ENCODE assay signal across 25 cellular contexts in the genomic region with DNA sequence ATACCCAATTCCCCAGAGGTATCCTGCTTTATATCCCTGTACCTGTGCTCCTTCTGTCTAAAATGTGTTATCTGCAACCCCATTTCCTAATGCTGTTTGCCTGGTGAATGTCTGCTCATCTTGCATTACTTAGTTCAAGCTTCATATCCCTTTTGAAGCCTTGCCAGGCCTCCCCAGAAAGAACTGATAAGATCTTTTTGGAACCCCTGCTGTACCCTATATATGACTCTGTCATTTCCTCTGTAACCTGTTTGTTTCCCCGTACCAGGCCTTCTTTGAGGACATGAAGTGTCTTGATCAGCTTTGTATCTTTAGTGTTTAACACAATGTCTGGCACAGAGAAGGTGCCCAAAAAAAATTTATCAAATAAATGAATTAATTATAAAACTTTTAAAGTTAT.
DNase-seq lines count a peak whose midpoint lies in the region; ATAC-seq and TF ChIP-seq lines count a peak whose summit lies in the region.
"Had no signal": no experiment of that assay in that cellular context is flagged by ENCODE, and none has a peak within 500 bp of the region (broad histone marks: within the 10 kb centered on the region; RNA-seq: fewer than 3 reads in every experiment).

No MANE protein-coding gene starts in this region.

- no peaks in the 10 kb centered on the region for H3K4me1 ChIP-seq in esophagus muscularis mucosa
- H3K4me1 ChIP-seq: gastroesophageal sphincter, parathyroid adenoma, SJCRH30 had no signal

- no peaks in the 10 kb centered on the region for H3K27me3 Mint-ChIP-seq in activated naive CD8-positive, alpha-beta T cell treated with anti-CD3 and anti-CD28 coated beads, Interleukin-2, amount 50 U/mL, for 24 hours
- H3K27me3 Mint-ChIP-seq: activated CD4-positive, alpha-beta memory T cell treated with anti-CD3 and anti-CD28 coated beads, Interleukin-2, amount 10 ng/mL, durations not matched to agents 7 days and 5 days had no signal

- H3K36me3 Mint-ChIP-seq in activated naive CD4-positive, alpha-beta T cell treated with anti-CD3 and anti-CD28 coated beads, Interleukin-2, amount 50 U/mL, for 72 hours = peaks cover 0 to 22% of the 10 kb centered on the region in 2 donors
- no peaks in the 10 kb centered on the region for H3K36me3 Mint-ChIP-seq in activated naive CD8-positive, alpha-beta T cell treated with anti-CD3 and anti-CD28 coated beads, Interleukin-2, amount 50 U/mL, for 24 hours (ENCODE audit: low read depth)
- H3K36me3 Mint-ChIP-seq: brain; stimulated activated naive B cell treated with anti-CD40 and anti-IgM and Interleukin-4, amounts not matched to agents 10 μg/mL and 1 μg/mL and 100 μg/mL, for 72 hours had no signal

- H3K27ac Mint-ChIP-seq in activated naive CD4-positive, alpha-beta T cell treated with anti-CD3 and anti-CD28 coated beads, Interleukin-2, amount 50 U/mL, for 72 hours = no peak overlapping the region
- no peak overlapping the region for H3K27ac Mint-ChIP-seq in activated naive CD8-positive, alpha-beta T cell treated with anti-CD3 and anti-CD28 coated beads, Interleukin-2, amount 50 U/mL, for 24 hours
- H3K27ac Mint-ChIP-seq: activated CD4-positive, alpha-beta memory T cell treated with anti-CD3 and anti-CD28 coated beads, Interleukin-2, amount 10 ng/mL, durations not matched to agents 7 days and 5 days; B cell; brain; H9; stimulated activated naive B cell treated with anti-CD40 and anti-IgM and Interleukin-4, amounts not matched to agents 10 μg/mL and 1 μg/mL and 100 μg/mL, for 72 hours had no signal

- no peak overlapping the region for H3K4me3 Mint-ChIP-seq in activated naive CD8-positive, alpha-beta T cell treated with anti-CD3 and anti-CD28 coated beads, Interleukin-2, amount 50 U/mL, for 24 hours
- H3K4me3 Mint-ChIP-seq: activated CD4-positive, alpha-beta memory T cell treated with anti-CD3 and anti-CD28 coated beads, Interleukin-2, amount 10 ng/mL, durations not matched to agents 7 days and 5 days; B cell; brain; H9; stimulated activated naive B cell treated with anti-CD40 and anti-IgM and Interleukin-4, amounts not matched to agents 10 μg/mL and 1 μg/mL and 100 μg/mL, for 72 hours had no signal

- TF ChIP-seq POLR2A in esophagus muscularis mucosa (IDR thresholded peaks at IDR 0.05; ENCODE audit: low read depth) = no peak

- no peaks in the 10 kb centered on the region for H3K36me3 ChIP-seq in esophagus muscularis mucosa
- H3K36me3 ChIP-seq: gastroesophageal sphincter, SJCRH30 had no signal

- ATAC-seq in activated naive CD4-positive, alpha-beta T cell treated with anti-CD3 and anti-CD28 coated beads, Interleukin-2, amount 50 U/mL, for 72 hours = peak; percentile 33 to 41
- peak; percentile 62 for ATAC-seq in activated naive CD8-positive, alpha-beta T cell treated with anti-CD3 and anti-CD28 coated beads, Interleukin-2, amount 50 U/mL, for 24 hours
- ATAC-seq: gastroesophageal sphincter; stimulated activated naive B cell treated with anti-CD40 and anti-IgM and Interleukin-4, amounts not matched to agents 10 μg/mL and 1 μg/mL and 100 μg/mL, for 72 hours had no signal

- no peaks in the 10 kb centered on the region for H3K4me1 Mint-ChIP-seq in activated naive CD8-positive, alpha-beta T cell treated with anti-CD3 and anti-CD28 coated beads, Interleukin-2, amount 50 U/mL, for 24 hours
- H3K4me1 Mint-ChIP-seq: B cell; brain; H9; stimulated activated naive B cell treated with anti-CD40 and anti-IgM and Interleukin-4, amounts not matched to agents 10 μg/mL and 1 μg/mL and 100 μg/mL, for 72 hours had no signal

- peaks cover 0 to 11% (median 0%) of the 10 kb centered on the region in 4 donors for H3K27me3 ChIP-seq in esophagus muscularis mucosa
- H3K27me3 ChIP-seq: SJCRH30 had no signal

- intact Hi-C loops in esophagus muscularis mucosa (cut with DNase I) = no loop called here

- no peak overlapping the region for H3K4me3 ChIP-seq in esophagus muscularis mucosa
- H3K4me3 ChIP-seq: gastroesophageal sphincter, SJCRH30 had no signal

- DNase-seq in activated naive CD4-positive, alpha-beta T cell treated with anti-CD3 and anti-CD28 coated beads, Interleukin-2, amount 50 U/mL, for 72 hours (ENCODE audit: low spot score in 2 of 2) = no peak
- no peak for DNase-seq in activated naive CD4-positive, alpha-beta T cell (lab: John Stamatoyannopoulos, UW)
- peak; percentile 22 for DNase-seq in M059J (ENCODE audit: low read depth)
- DNase-seq in activated naive CD8-positive, alpha-beta T cell treated with anti-CD3 and anti-CD28 coated beads, Interleukin-2, amount 50 U/mL, for 24 hours = no peak
- DNase-seq in activated effector memory CD4-positive, alpha-beta T cell treated with Interleukin-2 at 50 U/mL for 16 hours = no peak
- no peak for DNase-seq in NCI-H345 treated with DMSO at 0.1 percent for 48 hours (lab: John Stamatoyannopoulos, UW; ENCODE audit: unreplicated experiment)
- DNase-seq in esophagus muscularis mucosa (ENCODE audit: extremely low spot score) = no peak
- DNase-seq: ACHN; activated CD4-positive, alpha-beta memory T cell treated with anti-CD3 and anti-CD28 coated beads, Interleukin-2, amount 10 ng/mL, durations not matched to agents 7 days and 5 days; activated gamma-delta T cell treated with Interleukin-2 at 50 U/mL for 16 hours; activated T-cell treated with anti-CD3 and anti-CD28 coated beads for 4 hours; amniotic stem cell; DMS 273 treated with DMSO at 0.1 percent for 48 hours; H9; NCI-H146; NCI-H446; NCI-H82; retina; RPMI8226; SJCRH30; stimulated activated naive B cell treated with anti-CD40 and anti-IgM and Interleukin-4, amounts not matched to agents 10 μg/mL and 1 μg/mL and 100 μg/mL, for 72 hours had no signal

- no peak overlapping the region for H3K27ac ChIP-seq in esophagus muscularis mucosa (replicated peaks in 1 of 4)
- H3K27ac ChIP-seq: gastroesophageal sphincter, parathyroid adenoma, SJCRH30 had no signal

- no peaks in the 10 kb centered on the region for H3K9me3 ChIP-seq in esophagus muscularis mucosa
- H3K9me3 ChIP-seq: gastroesophageal sphincter, SJCRH30 had no signal

- TF ChIP-seq EP300 in esophagus muscularis mucosa (IDR thresholded peaks at IDR 0.05) = no peak

- H3K9me3 Mint-ChIP-seq in activated naive CD4-positive, alpha-beta T cell treated with anti-CD3 and anti-CD28 coated beads, Interleukin-2, amount 50 U/mL, for 72 hours = peaks cover 0 to 14% of the 10 kb centered on the region in 2 donors
- H3K9me3 Mint-ChIP-seq in activated naive CD8-positive, alpha-beta T cell treated with anti-CD3 and anti-CD28 coated beads, Interleukin-2, amount 50 U/mL, for 24 hours = peaks cover 5% of the 10 kb centered on the region
- H3K9me3 Mint-ChIP-seq: brain; H9; stimulated activated naive B cell treated with anti-CD40 and anti-IgM and Interleukin-4, amounts not matched to agents 10 μg/mL and 1 μg/mL and 100 μg/mL, for 72 hours had no signal

- WGBS in esophagus muscularis mucosa = 56% methylated on average over 1 of the region's 1 CpG

- TF ChIP-seq CTCF in esophagus muscularis mucosa (IDR thresholded peaks at IDR 0.05) = no peak
